Comparison of ENCODE assay signal across 9 cellular contexts in genomic region chr14:75063013-75063412, GRCh38. TPM values are rescaled to one million over a fixed set of nuclear protein-coding genes. Genes with fewer than 3 reads are reported as not detected.
DNase-seq lines count a peak whose midpoint lies in the region; ATAC-seq, FAIRE-seq and TF ChIP-seq lines count a peak whose summit lies in the region.
"Had no signal": no experiment of that assay in that cellular context is flagged by ENCODE, and none has a peak within 500 bp of the region (broad histone marks: within the 10 kb centered on the region; RNA-seq: fewer than 3 reads in every experiment).

No MANE protein-coding gene starts in this region.

- H3K27ac ChIP-seq in liver (ENCODE audit: low read depth in 1 of 2, low read length in 2 of 2): no peak overlapping the region

- H3K4me1 ChIP-seq in liver (ENCODE audit: control insufficient read depth in 4 of 4, insufficient read depth in 4 of 4, low read length in 3 of 4): peaks cover 3 to 10% (median 5%) of the 10 kb centered on the region in 4 donors

- ATAC-seq in activated naive CD8-positive, alpha-beta T cell treated with anti-CD3 and anti-CD28 coated beads, Interleukin-2, amount 10 ng/mL, durations not matched to agents 7 days and 5 days (ENCODE audit: low read depth): no peak
- no peak for ATAC-seq in GM19035 (IDR thresholded peaks at IDR 0.05; ENCODE audit: unreplicated experiment)

- POLR2A ChIA-PET in activated naive CD8-positive, alpha-beta T cell treated with anti-CD3 and anti-CD28 coated beads, Interleukin-2, amount 10 ng/mL, durations not matched to agents 7 days and 5 days (lab: Charles Lee): interaction anchor here (0.5 to 2.7 kb wide), 6 partner anchors 13 to 300 kb away, joined by 3 to 17 read pairs (median 4); partner anchors contain the start of genes EIF2B2 and MLH3

- H3K36me3 ChIP-seq in liver (ENCODE audit: control insufficient read depth in 4 of 4, insufficient read depth in 3 of 4, low read depth in 1 of 4, low read length in 3 of 4): peaks cover 0 to 3% (median 0%) of the 10 kb centered on the region in 4 donors

- DNase-seq in activated T-cell treated with anti-CD3 and anti-CD28 coated beads, Interleukin-2, amount 50 U/mL, for 24 hours: no peak
- no peak for DNase-seq in activated T-cell treated with anti-CD3 and anti-CD28 coated beads, Interleukin-2, amount 50 U/mL, for 48 hours
- DNase-seq in activated naive CD8-positive, alpha-beta T cell treated with anti-CD3 and anti-CD28 coated beads, Interleukin-2, amount 10 ng/mL, durations not matched to agents 7 days and 5 days: no peak
- no peak for DNase-seq in type B pancreatic cell (ENCODE audit: extremely low spot score, unreplicated experiment)
- DNase-seq in COLO668 (lab: John Stamatoyannopoulos, UW; ENCODE audit: unreplicated experiment): no peak
- DNase-seq in D721Med (ENCODE audit: insufficient read length, low spot score): no peak
- DNase-seq: EL had no signal

- H3K4me1 Mint-ChIP-seq in activated T-cell treated with anti-CD3 and anti-CD28 coated beads, Interleukin-2, amount 50 U/mL, for 24 hours (ENCODE audit: low read depth): peaks cover 37% of the 10 kb centered on the region
- peaks cover 31% of the 10 kb centered on the region for H3K4me1 Mint-ChIP-seq in activated naive CD8-positive, alpha-beta T cell treated with anti-CD3 and anti-CD28 coated beads, Interleukin-2, amount 10 ng/mL, durations not matched to agents 7 days and 5 days
- peaks cover 20% of the 10 kb centered on the region for H3K4me1 Mint-ChIP-seq in type B pancreatic cell (ENCODE audit: unreplicated experiment)

- no peak for TF ChIP-seq CTCF in liver (IDR thresholded peaks at IDR 0.05; ENCODE audit: low read depth, low read length, missing input control)
- TF ChIP-seq CTCF in type B pancreatic cell (conservative IDR thresholded peaks at IDR 0.05): no peak
- no peak for TF ChIP-seq CTCF in D721Med (IDR thresholded peaks at IDR 0.05; ENCODE audit: insufficient read depth, missing control alignments)

- H3K27me3 Mint-ChIP-seq in activated T-cell treated with anti-CD3 and anti-CD28 coated beads, Interleukin-2, amount 50 U/mL, for 24 hours: no peaks in the 10 kb centered on the region
- H3K27me3 Mint-ChIP-seq in activated naive CD8-positive, alpha-beta T cell treated with anti-CD3 and anti-CD28 coated beads, Interleukin-2, amount 10 ng/mL, durations not matched to agents 7 days and 5 days: no peaks in the 10 kb centered on the region
- H3K27me3 Mint-ChIP-seq in type B pancreatic cell: no peaks in the 10 kb centered on the region

- TF ChIP-seq RAD21 in liver (IDR thresholded peaks at IDR 0.05): no peak

- H3K9me3 Mint-ChIP-seq in activated T-cell treated with anti-CD3 and anti-CD28 coated beads, Interleukin-2, amount 50 U/mL, for 24 hours: no peaks in the 10 kb centered on the region
- H3K9me3 Mint-ChIP-seq in activated naive CD8-positive, alpha-beta T cell treated with anti-CD3 and anti-CD28 coated beads, Interleukin-2, amount 10 ng/mL, durations not matched to agents 7 days and 5 days: peaks cover 2% of the 10 kb centered on the region
- H3K9me3 Mint-ChIP-seq in type B pancreatic cell: peaks cover 4% of the 10 kb centered on the region

- H3K4me3 Mint-ChIP-seq in activated T-cell treated with anti-CD3 and anti-CD28 coated beads, Interleukin-2, amount 50 U/mL, for 24 hours: peak overlapping the region; percentile 100
- H3K4me3 Mint-ChIP-seq in activated naive CD8-positive, alpha-beta T cell treated with anti-CD3 and anti-CD28 coated beads, Interleukin-2, amount 10 ng/mL, durations not matched to agents 7 days and 5 days: peak overlapping the region; percentile 98
- H3K4me3 Mint-ChIP-seq in type B pancreatic cell: peak overlapping the region; percentile 99

- peak overlapping the region; percentile 98 for H3K27ac Mint-ChIP-seq in activated T-cell treated with anti-CD3 and anti-CD28 coated beads, Interleukin-2, amount 50 U/mL, for 24 hours
- H3K27ac Mint-ChIP-seq in activated naive CD8-positive, alpha-beta T cell treated with anti-CD3 and anti-CD28 coated beads, Interleukin-2, amount 10 ng/mL, durations not matched to agents 7 days and 5 days: peak overlapping the region; percentile 94
- peak overlapping the region; percentile 89 for H3K27ac Mint-ChIP-seq in type B pancreatic cell

- WGBS in liver: 54% methylated on average over 5 of the region's 5 CpGs

- peak overlapping the region in 2 of 3 donors; percentile 69 to 82 for H3K4me3 ChIP-seq in liver (ENCODE audit: low read depth in 1 of 3, low read length in 3 of 3)

- no peak for FAIRE-seq in D721Med (lab: Jason Lieb, UNC)

- no peaks in the 10 kb centered on the region for H3K27me3 ChIP-seq in liver (ENCODE audit: control insufficient read depth in 4 of 4, insufficient read depth in 4 of 4, low read length in 3 of 4)

- peaks cover 51% of the 10 kb centered on the region for H3K36me3 Mint-ChIP-seq in activated T-cell treated with anti-CD3 and anti-CD28 coated beads, Interleukin-2, amount 50 U/mL, for 24 hours (ENCODE audit: low read depth)
- H3K36me3 Mint-ChIP-seq in activated naive CD8-positive, alpha-beta T cell treated with anti-CD3 and anti-CD28 coated beads, Interleukin-2, amount 10 ng/mL, durations not matched to agents 7 days and 5 days: peaks cover 29% of the 10 kb centered on the region
- H3K36me3 Mint-ChIP-seq in type B pancreatic cell: peaks cover 13% of the 10 kb centered on the region

- no peak overlapping the region for H3K9ac ChIP-seq in liver (ENCODE audit: low read depth in 1 of 2, low read length in 2 of 2)

- H3K9me3 ChIP-seq in liver (ENCODE audit: control insufficient read depth in 4 of 4, low read length in 3 of 4): no peaks in the 10 kb centered on the region

TF ChIP-seq in liver, 16 proteins besides CTCF, POLR2A, EP300 and RAD21 (continues in another document):
- no peak for TF ChIP-seq SP1 (IDR thresholded peaks at IDR 0.05)
- no peak for TF ChIP-seq HNF4A (conservative IDR thresholded peaks at IDR 0.05)
- no peak for TF ChIP-seq JUND (IDR thresholded peaks at IDR 0.05)
- no peak for TF ChIP-seq HNF4G (IDR thresholded peaks at IDR 0.05)
- TF ChIP-seq ZBTB33 (IDR thresholded peaks at IDR 0.05): no peak
- no peak for TF ChIP-seq EGR1 (IDR thresholded peaks at IDR 0.05; ENCODE audit: low read depth in 2 of 2)
- TF ChIP-seq RXRA (IDR thresholded peaks at IDR 0.05): no peak
- TF ChIP-seq TAF1 (conservative IDR thresholded peaks at IDR 0.05): no peak
- no peak for TF ChIP-seq GABPA (IDR thresholded peaks at IDR 0.05 in 1 of 2, conservative IDR thresholded peaks at IDR 0.05 in 1 of 2)
- TF ChIP-seq REST (IDR thresholded peaks at IDR 0.05): no peak
- TF ChIP-seq FOXA1 (IDR thresholded peaks at IDR 0.05): no peak

RNA-seq across cellular contexts. Expression of gene ACYP1, which starts 0.8 kb away (rescaled TPM):
- total RNA-seq in activated naive CD8-positive, alpha-beta T cell treated with anti-CD3 and anti-CD28 coated beads, Interleukin-2, amount 10 ng/mL, durations not matched to agents 7 days and 5 days: 10 to 100 TPM; 50.7 to 54.7 TPM
- 1 to 10 TPM; 4.9 to 7.5 TPM for total RNA-seq in liver
- 1 to 10 TPM; 2.1 to 3.1 TPM for polyA plus RNA-seq in liver
- 12.9 and 20.7 TPM in 2 replicates for total RNA-seq in type B pancreatic cell (ENCODE audit: low replicate concordance)

RNA-seq across cellular contexts. Expression of gene ZC2HC1C, which starts 6.4 kb away (rescaled TPM):
- total RNA-seq in activated naive CD8-positive, alpha-beta T cell treated with anti-CD3 and anti-CD28 coated beads, Interleukin-2, amount 10 ng/mL, durations not matched to agents 7 days and 5 days: 1 to 10 TPM in 1 of 2 experiments, under 1 TPM in 1; 0.69 to 1.5 TPM
- total RNA-seq in liver (1 to 10 TPM in 1 of 2 donors, under 1 TPM in 1; 0.56 to 5.9 TPM), type B pancreatic cell (ENCODE audit: low replicate concordance) (3.7 and 4.7 TPM in 2 replicates)
- 1 to 10 TPM; 3.4 to 3.6 TPM for polyA plus RNA-seq in liver

RNA-seq across cellular contexts. Expression of gene MLH3, which starts 11.7 kb away (rescaled TPM):
- 10 to 100 TPM; 18.0 to 18.2 TPM for total RNA-seq in activated naive CD8-positive, alpha-beta T cell treated with anti-CD3 and anti-CD28 coated beads, Interleukin-2, amount 10 ng/mL, durations not matched to agents 7 days and 5 days
- total RNA-seq in liver (10 to 100 TPM in 1 of 2 donors, 1 to 10 TPM in 1; 7.4 to 29.7 TPM), type B pancreatic cell (ENCODE audit: low replicate concordance) (19.3 and 28.5 TPM in 2 replicates)
- 10 to 100 TPM in 1 of 2 donors, 1 to 10 TPM in 1; 5.8 to 12.4 TPM for polyA plus RNA-seq in liver
